ENCODE assay signal across 22 cellular contexts in the genomic region with DNA sequence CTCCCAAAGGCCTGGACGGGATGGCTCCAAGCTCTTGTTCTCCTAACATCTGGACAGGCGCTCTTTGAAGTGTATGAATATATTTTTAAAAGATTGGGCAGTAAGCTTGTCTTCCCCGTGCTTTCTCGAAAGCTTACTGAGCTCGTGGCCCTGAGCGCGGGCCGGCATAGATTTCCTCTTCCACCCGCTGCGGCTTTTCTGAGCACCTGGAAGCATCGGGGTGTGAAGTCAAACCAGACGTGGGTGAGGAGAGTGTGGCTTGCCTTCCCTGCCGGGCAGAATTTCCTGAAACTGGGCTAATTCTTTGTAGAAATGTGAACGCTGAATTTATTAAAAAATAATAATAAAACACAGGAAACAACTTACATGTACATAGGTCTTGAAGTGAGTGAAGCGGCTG. TPM values are rescaled to one million over a fixed set of nuclear protein-coding genes. Genes with fewer than 3 reads are reported as not detected.
DNase-seq lines count a peak whose midpoint lies in the region; ATAC-seq, FAIRE-seq and TF ChIP-seq lines count a peak whose summit lies in the region.
"Had no signal": no experiment of that assay in that cellular context is flagged by ENCODE, and none has a peak within 500 bp of the region (broad histone marks: within the 10 kb centered on the region; RNA-seq: fewer than 3 reads in every experiment).

No MANE protein-coding gene starts in this region.

- no peak overlapping the region for H3K14ac ChIP-seq in H9 (ENCODE audit: insufficient read depth, low read length)
- H3K14ac ChIP-seq in neuronal stem cell (ENCODE audit: low read length): no peak overlapping the region

- H4K8ac ChIP-seq in H9 (replicated peaks; ENCODE audit: insufficient read length, low read depth, low read length) (no peak overlapping the region), neuronal stem cell (ENCODE audit: low read depth, low read length) (no peak overlapping the region)

- H3K27me3 Mint-ChIP-seq in H9 (ENCODE audit: low read depth): no peaks in the 10 kb centered on the region
- H3K27me3 Mint-ChIP-seq in mesothelial cell of epicardium (ENCODE audit: low read depth): no peaks in the 10 kb centered on the region

- CTCF ChIA-PET in Panc1 (lab: Charles Lee): interaction anchor here (0.6 to 0.7 kb wide), 2 partner anchors 25 to 207 kb away, joined by 7 read pairs; no protein-coding TSS in a partner anchor
- CTCF ChIA-PET in GM12878 (lab: Yijun Ruan, JAX): no interaction called here

- H3K27ac Mint-ChIP-seq in H9: peak overlapping the region; percentile 64 to 90 (median 72); a peak in 3 of 7 replicates
- H3K27ac Mint-ChIP-seq in mesothelial cell of epicardium: no peak overlapping the region
- H3K27ac Mint-ChIP-seq: CD8-positive, alpha-beta T cell; GM23338; HFFc6 had no signal

- H3K79me2 ChIP-seq in H9 (ENCODE audit: insufficient read depth, low read length) (no peaks in the 10 kb centered on the region), GM12878 (ENCODE audit: control insufficient read depth, insufficient read depth, low read length) (peaks cover 15% of the 10 kb centered on the region)

- H2BK12ac ChIP-seq in H9 (ENCODE audit: insufficient read length, low read depth, low read length) (no peak overlapping the region), neuronal stem cell (ENCODE audit: low read length) (no peak overlapping the region)

- no peak overlapping the region for H2AFZ ChIP-seq in H9 (ENCODE audit: low read length)
- no peak overlapping the region for H2AFZ ChIP-seq in GM12878 (ENCODE audit: control insufficient read depth, low read depth, low read length)
- H2AFZ ChIP-seq in neuronal stem cell (ENCODE audit: low read length): peak overlapping the region; percentile 29
- H2AFZ ChIP-seq: GM23338 had no signal

- H2BK20ac ChIP-seq in H9 (ENCODE audit: low read depth, low read length, poor library complexity, severe bottlenecking): no peak overlapping the region

- H3K27ac ChIP-seq in H9 (ENCODE audit: insufficient read length, low read depth, low read length): no peak overlapping the region
- no peak overlapping the region for H3K27ac ChIP-seq in Panc1 (ENCODE audit: low read length)
- no peak overlapping the region for H3K27ac ChIP-seq in GM12878 (ENCODE audit: control insufficient read depth, insufficient read depth)
- H3K27ac ChIP-seq in neuronal stem cell (replicated peaks; ENCODE audit: low read length): no peak overlapping the region
- H3K27ac ChIP-seq: HL-60 had no signal

- RAD21 ChIA-PET in GM12878 (lab: Charles Lee; ENCODE audit: unreplicated experiment): interaction anchor here (0.7 kb wide), 1 partner anchor 20 kb away, joined by 3 read pairs; no protein-coding TSS in a partner anchor

- H3K36me3 Mint-ChIP-seq in H9 (ENCODE audit: insufficient read depth in 1 of 3, low read depth in 3 of 3): peaks cover 8 to 14% (median 9%) of the 10 kb centered on the region in 3 experiments; a peak in 5 of 7 replicates
- no peaks in the 10 kb centered on the region for H3K36me3 Mint-ChIP-seq in mesothelial cell of epicardium

- no peak for TF ChIP-seq EP300 in GM12878 (IDR thresholded peaks at IDR 0.05; ENCODE audit: borderline replicate concordance in 1 of 2, control insufficient read depth in 1 of 2, low read depth in 2 of 2, low read length in 2 of 2)

- BruUV-seq in Panc1 (replicated peaks; lab: Mats Ljungman, UMichigan): no TSS peak
- no TSS peak for BruUV-seq in GM12878 (replicated peaks; lab: Mats Ljungman, UMichigan)

- POLR2A ChIA-PET in Panc1 (lab: Charles Lee) (no interaction called here), GM12878 (lab: Charles Lee) (no interaction called here)

- H3K27me3 ChIP-seq in H9 (ENCODE audit: insufficient read depth, low read length) (no peaks in the 10 kb centered on the region), Panc1 (ENCODE audit: control insufficient read depth, insufficient read depth, low read length) (no peaks in the 10 kb centered on the region), GM12878 (replicated peaks in 1 of 2; ENCODE audit: control insufficient read depth in 2 of 2, insufficient read depth in 2 of 2, low read length in 1 of 2) (no peaks in the 10 kb centered on the region), neuronal stem cell (ENCODE audit: control insufficient read depth in 3 of 3, insufficient read depth in 3 of 3, low read depth in 1 of 3, low read length in 3 of 3) (no peaks in the 10 kb centered on the region)
- H3K27me3 ChIP-seq: BE2C had no signal

- H3K79me1 ChIP-seq in H9 (ENCODE audit: insufficient read depth, low read depth, low read length, poor library complexity, severe bottlenecking) (no peaks in the 10 kb centered on the region), neuronal stem cell (ENCODE audit: low read depth, low read length) (no peaks in the 10 kb centered on the region)

- no CpG with 5 or more reads among the region's 15 CpGs for WGBS in H9 (ENCODE audit: extremely low coverage, insufficient read length, low lambda C conversion rate)
- 52% methylated on average over 15 of the region's 15 CpGs for WGBS in GM12878 (ENCODE audit: insufficient coverage, insufficient replicate concordance, low lambda C conversion rate, missing lambda C conversion rate)
- no CpG with 5 or more reads among the region's 15 CpGs for WGBS in neuronal stem cell (ENCODE audit: extremely low coverage in 2 of 2, insufficient read length in 2 of 2, insufficient replicate concordance in 1 of 2), 2 donors

- peaks cover 9% of the 10 kb centered on the region; the same call in 1 of the 2 replicates for H3K4me1 ChIP-seq in H9 (ENCODE audit: insufficient read depth, low read length)
- H3K4me1 ChIP-seq in Panc1 (ENCODE audit: control insufficient read depth, insufficient read depth, low read length): no peaks in the 10 kb centered on the region
- H3K4me1 ChIP-seq in GM12878 (ENCODE audit: control insufficient read depth, insufficient read depth, low read length): peaks cover 3% of the 10 kb centered on the region
- H3K4me1 ChIP-seq in neuronal stem cell (ENCODE audit: control insufficient read depth in 2 of 2, insufficient read depth in 1 of 2, low read depth in 1 of 2, low read length in 2 of 2): no peaks in the 10 kb centered on the region
- H3K4me1 ChIP-seq: BE2C had no signal

- H3K18ac ChIP-seq in H9 (ENCODE audit: insufficient read length, low read depth, low read length): no peak overlapping the region
- H3K18ac ChIP-seq in neuronal stem cell (ENCODE audit: low read length): no peak overlapping the region

- no peak overlapping the region for H3T11ph ChIP-seq in H9 (ENCODE audit: low read length)

- no peaks in the 10 kb centered on the region for H3K9me3 ChIP-seq in H9 (ENCODE audit: control insufficient read depth, low read depth, low read length)
- no peaks in the 10 kb centered on the region for H3K9me3 ChIP-seq in Panc1 (ENCODE audit: control insufficient read depth, insufficient read depth, low read depth, low read length)
- no peaks in the 10 kb centered on the region; the same call in 1 of the 3 replicates for H3K9me3 ChIP-seq in GM12878 (replicated peaks; ENCODE audit: control insufficient read depth, insufficient read depth, low read length)
- H3K9me3 ChIP-seq in neuronal stem cell (replicated peaks in 1 of 2; ENCODE audit: control insufficient read depth in 2 of 2, insufficient read depth in 1 of 2, low read depth in 1 of 2, low read length in 2 of 2): no peaks in the 10 kb centered on the region
- H3K9me3 ChIP-seq: BE2C had no signal

- no peak overlapping the region for H3K4me2 ChIP-seq in H9 (ENCODE audit: insufficient read depth, insufficient read length, low read length)
- no peak overlapping the region for H3K4me2 ChIP-seq in GM12878 (ENCODE audit: control insufficient read depth, insufficient read depth)
- H3K4me2 ChIP-seq in neuronal stem cell (ENCODE audit: insufficient read depth, low read length, poor library complexity, severe bottlenecking): no peak overlapping the region
- H3K4me2 ChIP-seq: GM23338 had no signal

- H3K4me1 Mint-ChIP-seq in H9: peaks cover 15 to 24% of the 10 kb centered on the region in 2 experiments
- no peaks in the 10 kb centered on the region for H3K4me1 Mint-ChIP-seq in mesothelial cell of epicardium

- SMC1A ChIA-PET in GM12878 (lab: Charles Lee; ENCODE audit: uncharacterized antibody, unreplicated experiment): no interaction called here

- H3K4me3 Mint-ChIP-seq in H9 (no peak overlapping the region), mesothelial cell of epicardium (no peak overlapping the region)
- H3K4me3 Mint-ChIP-seq: CD8-positive, alpha-beta T cell; GM23338; HFFc6 had no signal

- no peak overlapping the region for H3K56ac ChIP-seq in H9 (ENCODE audit: insufficient read length, low read depth, low read length)

- H2BK120ac ChIP-seq in H9 (ENCODE audit: low read depth, low read length, poor library complexity, severe bottlenecking) (no peak overlapping the region), neuronal stem cell (ENCODE audit: low read depth, low read length) (no peak overlapping the region)

- no peak for DNase-seq in H9
- no peak for DNase-seq in Panc1 (ENCODE audit: low read depth, low spot score)
- DNase-seq in GM12878 (ENCODE audit: low read depth, low spot score): no peak
- no peak for DNase-seq in neuronal stem cell (ENCODE audit: low spot score)
- DNase-seq in mesothelial cell of epicardium (ENCODE audit: low spot score in 2 of 2, unreplicated experiment in 2 of 2): no peak
- DNase-seq in SW 1271 (lab: John Stamatoyannopoulos, UW): no peak
- DNase-seq in T-helper 9 cell: no peak
- no peak for DNase-seq in activated CD4-positive, CD25-positive, alpha-beta regulatory T cell treated with anti-CD3 and anti-CD28 coated beads, Interleukin-2, amount 50 U/mL, for 72 hours
- DNase-seq: ACHN; BE2C; CD8-positive, alpha-beta T cell; COR-L47; DMS 273 treated with DMSO at 0.1 percent for 48 hours; DMS53; DND-41; HFFc6 had no signal

- intact Hi-C loops in Panc1 (cut with micrococcal nuclease; ENCODE audit: unreplicated experiment): no loop called here
- intact Hi-C loops in GM12878 (cut with micrococcal nuclease; ENCODE audit: unreplicated experiment): no loop called here

- ATAC-seq in Panc1: peak; percentile 23; the same call in 1 of the 2 replicates
- ATAC-seq in GM12878: no peak
- ATAC-seq: CD8-positive, alpha-beta T cell; GM23338; HCT116 had no signal

- no peak overlapping the region for H3K4ac ChIP-seq in H9 (ENCODE audit: low read depth, low read length)
- H3K4ac ChIP-seq in neuronal stem cell (ENCODE audit: low read length): no peak overlapping the region

- in situ Hi-C loops in Panc1 (cut with HindIII; ENCODE audit: low pct_unique_long_range_greater_than_20kb, low sequenced_read_pairs) (no loop called here), GM12878 (cut with MboI) (no loop called here)

- H3K23me2 ChIP-seq in H9 (ENCODE audit: insufficient read length, low read depth, low read length, poor library complexity, severe bottlenecking): no peaks in the 10 kb centered on the region

- H4K20me1 ChIP-seq in H9 (ENCODE audit: control insufficient read depth, insufficient read depth, insufficient read length) (no peaks in the 10 kb centered on the region), GM12878 (ENCODE audit: control insufficient read depth, insufficient read depth) (no peaks in the 10 kb centered on the region)

- no peak for FAIRE-seq in GM12878 (lab: Jason Lieb, UNC)
- FAIRE-seq: A204.1, G401.6, H54 had no signal

- H2AK5ac ChIP-seq in H9 (ENCODE audit: insufficient read length, low read length) (no peak overlapping the region), neuronal stem cell (ENCODE audit: low read depth, low read length) (no peak overlapping the region)

- no peak overlapping the region for H4K5ac ChIP-seq in H9 (ENCODE audit: insufficient read length, low read depth, low read length)

- H2BK15ac ChIP-seq in H9 (ENCODE audit: low read depth, low read length): no peak overlapping the region
- H2BK15ac ChIP-seq in neuronal stem cell (ENCODE audit: low read length): no peak overlapping the region

- H3K4me3 ChIP-seq in Panc1 (ENCODE audit: low read depth in 2 of 2, low read length in 2 of 2) (no peak overlapping the region), GM12878 (no peak overlapping the region), neuronal stem cell (ENCODE audit: low read length in 2 of 2) (no peak overlapping the region)
- H3K4me3 ChIP-seq: GM23338 had no signal

- TF ChIP-seq POLR2A in GM12878 (IDR thresholded peaks at IDR 0.05; ENCODE audit: low read depth, low read length): no peak

- TF ChIP-seq CTCF in H9 (conservative IDR thresholded peaks at IDR 0.05) (no peak), Panc1 (IDR thresholded peaks at IDR 0.05) (no peak), GM12878 (IDR thresholded peaks at IDR 0.05 in 2 of 3, conservative IDR thresholded peaks at IDR 0.05 in 1 of 3; ENCODE audit: control insufficient read depth in 2 of 3, extremely low read depth in 1 of 3, insufficient read depth in 1 of 3, low read depth in 3 of 3, low read length in 3 of 3) (no peak), mesothelial cell of epicardium (IDR thresholded peaks at IDR 0.05; ENCODE audit: unreplicated experiment) (no peak)

- H2BK5ac ChIP-seq in H9 (ENCODE audit: insufficient read length, low read length) (no peak overlapping the region), neuronal stem cell (ENCODE audit: low read length) (no peak overlapping the region)

- H4K91ac ChIP-seq in H9 (ENCODE audit: insufficient read length, low read depth, low read length) (no peak overlapping the region), neuronal stem cell (ENCODE audit: low read depth, low read length, poor library complexity) (no peak overlapping the region)

- H3K23ac ChIP-seq in H9 (ENCODE audit: insufficient read length, low read depth, low read length) (no peak overlapping the region), neuronal stem cell (ENCODE audit: low read depth, low read length, poor library complexity) (no peak overlapping the region)

- TF ChIP-seq RAD21 in GM12878 (IDR thresholded peaks at IDR 0.05; ENCODE audit: insufficient read depth, low read depth, low read length): no peak

- H3K9me3 Mint-ChIP-seq in H9: no peaks in the 10 kb centered on the region
- H3K9me3 Mint-ChIP-seq in mesothelial cell of epicardium: peaks cover 5% of the 10 kb centered on the region
- H3K9me3 Mint-ChIP-seq: CD8-positive, alpha-beta T cell; GM23338; HFFc6 had no signal

- H3K9ac ChIP-seq in H9 (ENCODE audit: extremely low read depth, insufficient read length, low read length) (no peak overlapping the region), GM12878 (ENCODE audit: control insufficient read depth, insufficient read depth, low read length) (no peak overlapping the region), neuronal stem cell (ENCODE audit: low read depth, low read length, poor library complexity) (no peak overlapping the region)

- H3K36me3 ChIP-seq in Panc1 (ENCODE audit: control insufficient read depth, insufficient read depth, low read length) (no peaks in the 10 kb centered on the region), GM12878 (ENCODE audit: control insufficient read depth in 2 of 2, insufficient read depth in 2 of 2, low read length in 1 of 2) (peaks cover 0 to 17% of the 10 kb centered on the region in 2 experiments; a peak in 2 of 4 replicates), neuronal stem cell (replicated peaks in 1 of 2; ENCODE audit: control insufficient read depth in 2 of 2, insufficient read depth in 2 of 2, low read length in 2 of 2) (no peaks in the 10 kb centered on the region)
- H3K36me3 ChIP-seq: BE2C had no signal

RNA-seq across cellular contexts. Expression of a gene that starts 25.9 kb away (rescaled TPM):
- total RNA-seq in H9 (2021) (14.1 and 15.4 TPM in 2 replicates), Panc1 (2021; ENCODE audit: unreplicated experiment) (0.18 TPM), GM12878 (2014; rRNA removed) (35.6 and 35.9 TPM in 2 replicates), GM12878 (2014; rRNA removed; fragmentation: Illumina TruSeq; extraction: Trizol) (36.3 and 36.4 TPM in 2 replicates), GM12878 (2021) (21.7 and 24.6 TPM in 2 replicates), mesothelial cell of epicardium (0.44 to 1.0 TPM (median 0.45 TPM) in 3 replicates)
- polyA plus RNA-seq in Panc1 (2012; ENCODE audit: insufficient read length): 0.31 TPM
- total RNA-seq in GM12878 (2013; cell fraction: nucleolus; rRNA removed): 1.5 and 1.7 TPM in 2 replicates
- 32.9 TPM for polyA plus RNA-seq in GM12878 (2011; ENCODE audit: low read depth)
- polyA plus RNA-seq in GM12878 (2011; rRNA removed) (1.2 and 2.2 TPM in 2 replicates), GM12878 (2014; fragmentation: Illumina TruSeq; extraction: Trizol) (41.9 and 44.1 TPM in 2 replicates), GM12878 (2014; fragmentation: Nextera tagmentation; extraction: Ambion mirVana) (10 to 100 TPM in 1 of 2 experiments, 1 to 10 TPM in 1; 8.8 to 14.4 TPM), GM12878 (2014; rRNA removed) (25.9 and 28.2 TPM in 2 replicates), GM12878 (2016; fragmentation: Nextera tagmentation; extraction: Ambion mirVana) (10 to 100 TPM; 53.9 to 57.7 TPM)
- polyA plus RNA-seq in GM12878 (2011; cell fraction: cytosol; rRNA removed): 0.30 and 0.42 TPM in 2 replicates
- polyA plus RNA-seq in GM12878 (2011; cell fraction: nucleus; rRNA removed): 0.44 and 0.49 TPM in 2 replicates
- 80.9 and 93.7 TPM in 2 replicates for polyA plus RNA-seq in GM12878 (2012)
- polyA minus RNA-seq in GM12878 (2011; rRNA and poly(A)+ RNA removed): 0.41 and 0.80 TPM in 2 replicates
- polyA minus RNA-seq in GM12878 (2011; cell fraction: cytosol; rRNA and poly(A)+ RNA removed): 0.73 and 1.6 TPM in 2 replicates
- polyA minus RNA-seq in GM12878 (2011; cell fraction: nucleus; rRNA and poly(A)+ RNA removed): 0.36 and 0.86 TPM in 2 replicates
- 0.46 TPM for polyA plus RNA-seq in neuronal stem cell (2013, experiment 1 of 2)
- polyA plus RNA-seq in neuronal stem cell (2013, experiment 2 of 2): 0.37 TPM
